Comparison of ENCODE assay signal across 16 cellular contexts in the genomic region with DNA sequence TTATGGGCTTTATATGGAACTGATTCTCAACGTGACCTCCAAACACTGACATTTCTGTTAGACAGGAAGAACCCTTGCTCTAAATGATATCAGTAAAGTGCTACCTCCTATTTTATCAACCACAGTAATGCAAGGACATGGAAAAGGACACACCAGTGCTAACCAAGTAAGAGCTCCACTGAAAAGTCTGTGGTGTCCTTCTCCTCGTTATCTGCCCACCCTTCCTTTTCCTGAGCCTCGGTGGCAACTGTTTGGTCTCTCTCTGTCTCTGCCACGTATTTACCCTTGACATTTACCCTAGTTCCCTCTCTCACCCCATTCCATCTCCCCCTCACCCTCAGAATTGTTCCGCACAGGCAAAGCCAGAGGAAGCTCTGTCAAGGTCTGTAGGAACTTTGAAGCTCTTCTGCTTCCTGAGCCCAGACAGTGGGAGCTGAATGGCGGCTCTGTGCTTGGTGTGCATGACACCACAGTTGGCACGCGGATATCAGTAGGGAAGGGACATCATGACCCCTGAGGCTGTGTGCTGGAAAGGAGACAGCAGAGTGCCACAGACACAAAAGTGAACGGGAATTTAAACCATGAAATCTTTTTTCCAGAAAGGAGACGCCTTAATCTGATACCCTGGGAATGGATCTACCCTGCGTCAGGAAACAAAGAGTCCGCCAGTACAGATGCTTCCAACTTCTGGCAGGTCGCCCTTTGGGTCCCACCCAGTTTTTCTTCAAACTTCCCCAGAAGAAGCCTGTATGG. TPM values are rescaled to one million over a fixed set of nuclear protein-coding genes. Genes with fewer than 3 reads are reported as not detected.
DNase-seq lines count a peak whose midpoint lies in the region; ATAC-seq, FAIRE-seq and TF ChIP-seq lines count a peak whose summit lies in the region.
"Had no signal": no experiment of that assay in that cellular context is flagged by ENCODE, and none has a peak within 500 bp of the region (broad histone marks: within the 10 kb centered on the region; RNA-seq: fewer than 3 reads in every experiment).

No MANE protein-coding gene starts in this region.

- peaks cover 51% of the 10 kb centered on the region for H3K4me1 ChIP-seq in Caco-2

- TF ChIP-seq CTCF in Caco-2 (IDR thresholded peaks at IDR 0.05; ENCODE audit: insufficient read depth in 1 of 2, low read depth in 1 of 2, low read length in 1 of 2, severe bottlenecking in 1 of 2, unreplicated experiment in 1 of 2) (no peak), bronchial epithelial cell (IDR thresholded peaks at IDR 0.05; ENCODE audit: insufficient read depth, low read length, severe bottlenecking) (no peak)
- no peak for TF ChIP-seq CTCF in CD4-positive, alpha-beta T cell (IDR thresholded peaks at IDR 0.05)

- no peaks in the 10 kb centered on the region for H3K27me3 Mint-ChIP-seq in Caco-2 (ENCODE audit: insufficient read depth, unreplicated experiment)
- H3K27me3 Mint-ChIP-seq in CD4-positive, alpha-beta T cell, result peaks cover 6% of the 10 kb centered on the region

- H3K36me3 Mint-ChIP-seq in Caco-2 (ENCODE audit: insufficient read depth, unreplicated experiment), result peaks cover 52% of the 10 kb centered on the region
- no peaks in the 10 kb centered on the region for H3K36me3 Mint-ChIP-seq in CD4-positive, alpha-beta T cell (ENCODE audit: low read depth)
- H3K36me3 Mint-ChIP-seq: natural killer cell had no signal

- no TSS peak for BruUV-seq in Caco-2 (replicated peaks; lab: Mats Ljungman, UMichigan)

- peaks cover 6% of the 10 kb centered on the region for H3K9me3 Mint-ChIP-seq in Caco-2 (ENCODE audit: unreplicated experiment)
- H3K9me3 Mint-ChIP-seq in CD4-positive, alpha-beta T cell, result no peaks in the 10 kb centered on the region
- H3K9me3 Mint-ChIP-seq: activated CD4-positive, alpha-beta memory T cell treated with anti-CD3 and anti-CD28 coated beads, Interleukin-2, amount 10 ng/mL, durations not matched to agents 7 days and 5 days; natural killer cell had no signal

- no peak overlapping the region for H3K27ac ChIP-seq in CD4-positive, alpha-beta T cell (ENCODE audit: low read depth, low read length)

- H3K27me3 ChIP-seq in Caco-2 (replicated peaks; ENCODE audit: control insufficient read depth, insufficient read depth, low read length) (no peaks in the 10 kb centered on the region), bronchial epithelial cell (ENCODE audit: control insufficient read depth, insufficient read depth, low read length) (no peaks in the 10 kb centered on the region)
- no peaks in the 10 kb centered on the region for H3K27me3 ChIP-seq in CD4-positive, alpha-beta T cell (ENCODE audit: control insufficient read depth, insufficient read depth, low read length)

- ATAC-seq in GM18909 (IDR thresholded peaks at IDR 0.05; ENCODE audit: poor library complexity, unreplicated experiment) (no peak), HG03457 (IDR thresholded peaks at IDR 0.05; ENCODE audit: unreplicated experiment) (no peak)
- ATAC-seq in CD4-positive, alpha-beta T cell (ENCODE audit: poor library complexity), result no peak
- ATAC-seq: natural killer cell; stimulated activated naive CD8-positive, alpha-beta T cell treated with anti-CD3 and anti-CD28 coated beads, Interleukin-15, amount 100 ng/mL, for 72 hours had no signal

- DNase-seq in Caco-2, result no peak
- DNase-seq in bronchial epithelial cell (ENCODE audit: low read depth), result no peak
- DNase-seq in inferior parietal cortex (ENCODE audit: extremely low spot score), result peak; percentile 34
- peak; percentile 54 for DNase-seq in putamen (ENCODE audit: low spot score)
- DNase-seq in AG08396 (ENCODE audit: low spot score), result no peak
- no peak for DNase-seq in CD4-positive, alpha-beta T cell
- DNase-seq: activated CD4-positive, alpha-beta memory T cell treated with anti-CD3 and anti-CD28 coated beads, Interleukin-2, amount 10 ng/mL, durations not matched to agents 7 days and 5 days; natural killer cell; NCI-H510A treated with DMSO at 0.1 percent for 48 hours; small intestine; stimulated activated naive CD8-positive, alpha-beta T cell treated with anti-CD3 and anti-CD28 coated beads, Interleukin-15, amount 100 ng/mL, for 72 hours; T-helper 2 cell had no signal

- peak overlapping the region; percentile 74 for H3K27ac Mint-ChIP-seq in Caco-2 (ENCODE audit: unreplicated experiment)
- no peak overlapping the region for H3K27ac Mint-ChIP-seq in CD4-positive, alpha-beta T cell
- H3K27ac Mint-ChIP-seq: activated CD4-positive, alpha-beta memory T cell treated with anti-CD3 and anti-CD28 coated beads, Interleukin-2, amount 10 ng/mL, durations not matched to agents 7 days and 5 days; natural killer cell had no signal

- FAIRE-seq in bronchial epithelial cell (lab: Jason Lieb, UNC), result peak; percentile 13
- FAIRE-seq: H54, RCC 7860, small intestine had no signal

- POLR2A ChIA-PET in Caco-2 (lab: Charles Lee), result no interaction called here
- POLR2A ChIA-PET in CD4-positive, alpha-beta T cell (lab: Charles Lee), result no interaction called here

- CTCF ChIA-PET in Caco-2 (lab: Charles Lee), result no interaction called here
- CTCF ChIA-PET in CD4-positive, alpha-beta T cell (lab: Charles Lee), result no interaction called here

- intact Hi-C loops in Caco-2 (cut with micrococcal nuclease; ENCODE audit: unreplicated experiment), result loop anchor here (2.0 to 5.0 kb wide), 3 partner anchors 75 to 117 kb away; no protein-coding TSS in a partner anchor
- intact Hi-C loops in CD4-positive, alpha-beta T cell (cut with DNase I, micrococcal nuclease), result no loop called here

- H3K4me3 ChIP-seq in Caco-2 (ENCODE audit: low read depth, low read length) (no peak overlapping the region), bronchial epithelial cell (ENCODE audit: low read depth, low read length) (no peak overlapping the region)

- no peak overlapping the region for H3K4me3 Mint-ChIP-seq in Caco-2 (ENCODE audit: unreplicated experiment)
- H3K4me3 Mint-ChIP-seq in CD4-positive, alpha-beta T cell, result no peak overlapping the region
- H3K4me3 Mint-ChIP-seq: activated CD4-positive, alpha-beta memory T cell treated with anti-CD3 and anti-CD28 coated beads, Interleukin-2, amount 10 ng/mL, durations not matched to agents 7 days and 5 days; natural killer cell; stimulated activated naive CD8-positive, alpha-beta T cell treated with anti-CD3 and anti-CD28 coated beads, Interleukin-15, amount 100 ng/mL, for 72 hours had no signal

- peaks cover 33% of the 10 kb centered on the region for H3K4me1 Mint-ChIP-seq in Caco-2 (ENCODE audit: low read depth, unreplicated experiment)
- H3K4me1 Mint-ChIP-seq in CD4-positive, alpha-beta T cell (ENCODE audit: low read depth), result no peaks in the 10 kb centered on the region
- H3K4me1 Mint-ChIP-seq: activated CD4-positive, alpha-beta memory T cell treated with anti-CD3 and anti-CD28 coated beads, Interleukin-2, amount 10 ng/mL, durations not matched to agents 7 days and 5 days; natural killer cell; stimulated activated naive CD8-positive, alpha-beta T cell treated with anti-CD3 and anti-CD28 coated beads, Interleukin-15, amount 100 ng/mL, for 72 hours had no signal

- peaks cover 4% of the 10 kb centered on the region; the same call in 1 of the 2 replicates for H3K9me3 ChIP-seq in Caco-2
- no peaks in the 10 kb centered on the region for H3K9me3 ChIP-seq in CD4-positive, alpha-beta T cell (ENCODE audit: control insufficient read depth, low read length)

- H3K36me3 ChIP-seq in Caco-2 (ENCODE audit: control insufficient read depth, insufficient read depth, low read length) (no peaks in the 10 kb centered on the region), bronchial epithelial cell (ENCODE audit: control insufficient read depth, insufficient read depth, low read length) (no peaks in the 10 kb centered on the region)

RNA-seq across cellular contexts. Expression of gene NTN4, which starts 50.8 kb away (rescaled TPM):
- total RNA-seq in Caco-2 (2022) (54.1 and 55.0 TPM in 2 replicates), bronchial epithelial cell (50.3 and 60.4 TPM in 2 replicates)
- total RNA-seq in CD4-positive, alpha-beta T cell, result under 1 TPM; 0.47 to 0.71 TPM

Comparison
In these comparisons a context has a peak if more than half of its experiments do, and no peak if none do; other contexts are left out.
1. DNase-seq: peak in inferior parietal cortex (single experiment) and putamen (single experiment); none in Caco-2 (0 of 2), bronchial epithelial cell (single experiment), AG08396 (single experiment) and CD4-positive, alpha-beta T cell (0 of 10).
2. RNA of gene NTN4, which starts 50.8 kb away (total RNA-seq): 54.1 to 55.0 TPM in Caco-2 and 50.3 to 60.4 TPM in bronchial epithelial cell; 0.47 to 0.71 TPM in CD4-positive, alpha-beta T cell; every median in the first group is over 10 times any median in the second.